In genomic region chr3:172811099-172811498, GRCh38 we compare ENCODE assay signal across 26 cellular contexts.
"Had no signal": no experiment of that assay in that cellular context is flagged by ENCODE, and none has a peak within 500 bp of the region (broad histone marks: within the 10 kb centered on the region; RNA-seq: fewer than 3 reads in every experiment).

No MANE protein-coding gene starts in this region.

- H3K27ac ChIP-seq: adrenal gland, body of pancreas, breast epithelium, Peyer's patch, RWPE1 had no signal

- H3K4me1 ChIP-seq: adrenal gland, body of pancreas, breast epithelium, Peyer's patch had no signal

- H3K9me3 ChIP-seq: adrenal gland, body of pancreas, breast epithelium, MG63, Peyer's patch had no signal

- H3K4me3 ChIP-seq: adrenal gland, body of pancreas, breast epithelium, MG63, Peyer's patch had no signal

- H3K27me3 ChIP-seq: adrenal gland, body of pancreas, breast epithelium, MG63, Peyer's patch had no signal

- ATAC-seq: activated CD8-positive, alpha-beta T cell treated with anti-CD3 and anti-CD28 coated beads for 36 hours; activated naive CD4-positive, alpha-beta T cell treated with anti-CD3 and anti-CD28 coated beads, Interleukin-2, amount 50 U/mL, for 72 hours; activated T-cell treated with anti-CD3 and anti-CD28 coated beads, Interleukin-2, amount 50 U/mL, for 4 hours; body of pancreas; Right ventricle myocardium inferior had no signal

- FAIRE-seq: astrocyte had no signal

- DNase-seq: activated CD4-positive, alpha-beta T cell treated with anti-CD3 and anti-CD28 coated beads, Interleukin-2, amount 10 ng/mL, durations not matched to agents 24 days and 14 days; activated CD4-positive, alpha-beta T cell treated with anti-CD3 and anti-CD28 coated beads, Interleukin-2, amount 50 U/mL, for 4 hours; activated CD8-positive, alpha-beta T cell treated with anti-CD3 and anti-CD28 coated beads for 36 hours; activated gamma-delta T cell treated with Interleukin-2 at 50 U/mL for 16 hours; activated naive CD4-positive, alpha-beta T cell treated with anti-CD3 and anti-CD28 coated beads for 36 hours; activated T-cell treated with anti-CD3 and anti-CD28 coated beads, Interleukin-2, amount 50 U/mL, for 4 hours; adrenal gland; body of pancreas; Kasumi-1; MG63; NCI-H1048; NCI-H1105 treated with DMSO at 0.1 percent for 48 hours; NCI-H1436; NCI-H1694; NCI-H1930; NCI-H2081 treated with DMSO at 0.1 percent for 48 hours; NCI-H345; NCI-H524 treated with DMSO at 0.1 percent for 48 hours; Peyer's patch; SIG-M5; T1000 had no signal

- H3K36me3 ChIP-seq: adrenal gland, breast epithelium had no signal
